In genomic region chr22:40720538-40721256, GRCh38 we compare ENCODE assay signal across 12 cellular contexts. TPM values are rescaled to one million over a fixed set of nuclear protein-coding genes. Genes with fewer than 3 reads are reported as not detected.
DNase-seq lines count a peak whose midpoint lies in the region; FAIRE-seq and TF ChIP-seq lines count a peak whose summit lies in the region.
"Had no signal": no experiment of that assay in that cellular context is flagged by ENCODE, and none has a peak within 500 bp of the region (broad histone marks: within the 10 kb centered on the region; RNA-seq: fewer than 3 reads in every experiment).

No MANE protein-coding gene starts in this region.

- no peak for TF ChIP-seq POLR2A in GM12892 (IDR thresholded peaks at IDR 0.05; ENCODE audit: low read depth, low read length)

- POLR2A ChIA-PET in activated CD4-positive, alpha-beta T cell treated with anti-CD3 and anti-CD28 coated beads, Interleukin-2, amount 10 ng/mL, durations not matched to agents 7 days and 5 days (lab: Charles Lee), result no interaction called here

- no peak overlapping the region for H3K4me3 Mint-ChIP-seq in progenitor cell of endocrine pancreas (ENCODE audit: low read depth)
- H3K4me3 Mint-ChIP-seq in activated CD4-positive, alpha-beta T cell treated with anti-CD3 and anti-CD28 coated beads, Interleukin-2, amount 10 ng/mL, durations not matched to agents 7 days and 5 days, result no peak overlapping the region
- H3K4me3 Mint-ChIP-seq: activated naive CD8-positive, alpha-beta T cell treated with anti-CD3 and anti-CD28 coated beads, Interleukin-2, amount 50 U/mL, for 24 hours had no signal

- CTCF ChIA-PET in activated CD4-positive, alpha-beta T cell treated with anti-CD3 and anti-CD28 coated beads, Interleukin-2, amount 10 ng/mL, durations not matched to agents 7 days and 5 days (lab: Charles Lee), result interaction anchor here (1.0 to 1.3 kb wide), 3 partner anchors 11 to 38 kb away, joined by 3 read pairs; no protein-coding TSS in a partner anchor

- DNase-seq in GM23248, result peak; percentile 52
- DNase-seq in MM.1S, result no peak
- peak; percentile 42 to 54 for DNase-seq in fibroblast of lung (ENCODE audit: low read depth in 2 of 2)
- DNase-seq in progenitor cell of endocrine pancreas (ENCODE audit: low spot score, unreplicated experiment), result no peak
- no peak for DNase-seq in activated CD4-positive, alpha-beta T cell treated with anti-CD3 and anti-CD28 coated beads, Interleukin-2, amount 10 ng/mL, durations not matched to agents 7 days and 5 days
- no peak for DNase-seq in cerebellar cortex (ENCODE audit: low spot score)
- DNase-seq in GM12892 (ENCODE audit: insufficient read length), result no peak
- DNase-seq: activated CD8-positive, alpha-beta memory T cell treated with anti-CD3 and anti-CD28 coated beads, Interleukin-2, amount 50 U/mL, for 4 hours; activated naive CD8-positive, alpha-beta T cell treated with anti-CD3 and anti-CD28 coated beads, Interleukin-2, amount 50 U/mL, for 24 hours; effector CD8-positive, alpha-beta T cell; stimulated activated CD4-positive, alpha-beta T cell treated with anti-CD3 and anti-CD28 coated beads, Interleukin-15, amount 100 ng/mL, for 24 hours had no signal

- in situ Hi-C loops in GM23248 (cut with MboI), result no loop called here

- H3K9ac ChIP-seq in GM23248 (no peak overlapping the region), MM.1S (ENCODE audit: low read length) (no peak overlapping the region), fibroblast of lung (ENCODE audit: insufficient read depth, low read length) (no peak overlapping the region)

- H3K4me2 ChIP-seq in GM23248 (ENCODE audit: unreplicated experiment) (peak overlapping the region; percentile 47), MM.1S (ENCODE audit: low read depth, low read length) (no peak overlapping the region), fibroblast of lung (ENCODE audit: extremely low read depth, insufficient read depth, low read length) (peak overlapping the region; percentile 41)

- H3K9me3 Mint-ChIP-seq in progenitor cell of endocrine pancreas (ENCODE audit: low read depth), result no peaks in the 10 kb centered on the region
- no peaks in the 10 kb centered on the region for H3K9me3 Mint-ChIP-seq in activated CD4-positive, alpha-beta T cell treated with anti-CD3 and anti-CD28 coated beads, Interleukin-2, amount 10 ng/mL, durations not matched to agents 7 days and 5 days
- H3K9me3 Mint-ChIP-seq: activated naive CD8-positive, alpha-beta T cell treated with anti-CD3 and anti-CD28 coated beads, Interleukin-2, amount 50 U/mL, for 24 hours had no signal

- TF ChIP-seq CTCF in MM.1S (IDR thresholded peaks at IDR 0.05; ENCODE audit: low read length) (no peak), fibroblast of lung (conservative IDR thresholded peaks at IDR 0.05 in 1 of 2, IDR thresholded peaks at IDR 0.05 in 1 of 2; ENCODE audit: low read depth in 1 of 2, low read length in 2 of 2) (no peak), progenitor cell of endocrine pancreas (IDR thresholded peaks at IDR 0.05; ENCODE audit: unreplicated experiment) (no peak)

- H3K79me2 ChIP-seq in GM23248 (ENCODE audit: insufficient read depth), result no peaks in the 10 kb centered on the region
- H3K79me2 ChIP-seq in MM.1S (ENCODE audit: low read length), result no peaks in the 10 kb centered on the region
- H3K79me2 ChIP-seq in fibroblast of lung (ENCODE audit: control insufficient read depth, insufficient read depth, low read length), result no peaks in the 10 kb centered on the region

- H3K9me3 ChIP-seq in GM23248 (ENCODE audit: low read depth) (no peaks in the 10 kb centered on the region), MM.1S (replicated peaks; ENCODE audit: insufficient read depth, low read length) (no peaks in the 10 kb centered on the region), fibroblast of lung (ENCODE audit: control insufficient read depth, insufficient read depth, low read depth, low read length) (no peaks in the 10 kb centered on the region)

- H3K36me3 ChIP-seq in GM23248 (ENCODE audit: low read depth), result no peaks in the 10 kb centered on the region
- no peaks in the 10 kb centered on the region for H3K36me3 ChIP-seq in MM.1S (replicated peaks; ENCODE audit: insufficient read depth, low read length)
- no peaks in the 10 kb centered on the region for H3K36me3 ChIP-seq in fibroblast of lung (ENCODE audit: control insufficient read depth, insufficient read depth, low read length)

- H3F3A ChIP-seq in GM23248 (ENCODE audit: insufficient read depth) (peaks cover 11% of the 10 kb centered on the region), MM.1S (ENCODE audit: insufficient read depth, low read length) (no peaks in the 10 kb centered on the region)

- peak overlapping the region; percentile 53 for H2AFZ ChIP-seq in GM23248
- 0 out of 2 replicates have a peak overlapping the region, but pooled peaks have one; percentile 2 for H2AFZ ChIP-seq in MM.1S (ENCODE audit: low read length)
- no peak overlapping the region for H2AFZ ChIP-seq in fibroblast of lung (ENCODE audit: low read length)

- peaks cover 13% of the 10 kb centered on the region for H3K4me1 Mint-ChIP-seq in progenitor cell of endocrine pancreas (ENCODE audit: low read depth)
- peaks cover 18% of the 10 kb centered on the region for H3K4me1 Mint-ChIP-seq in activated CD4-positive, alpha-beta T cell treated with anti-CD3 and anti-CD28 coated beads, Interleukin-2, amount 10 ng/mL, durations not matched to agents 7 days and 5 days

- 8 to 11% methylated on average over 11 of the region's 11 CpGs for WGBS in GM23248 (ENCODE audit: low coverage in 1 of 2, low lambda C conversion rate in 2 of 2, missing lambda C conversion rate in 2 of 2), 2 experiments

- no peaks in the 10 kb centered on the region for H3K27me3 Mint-ChIP-seq in progenitor cell of endocrine pancreas
- peaks cover 4% of the 10 kb centered on the region for H3K27me3 Mint-ChIP-seq in activated CD4-positive, alpha-beta T cell treated with anti-CD3 and anti-CD28 coated beads, Interleukin-2, amount 10 ng/mL, durations not matched to agents 7 days and 5 days
- H3K27me3 Mint-ChIP-seq: activated naive CD8-positive, alpha-beta T cell treated with anti-CD3 and anti-CD28 coated beads, Interleukin-2, amount 50 U/mL, for 24 hours had no signal

- 0 out of 2 replicates have a peak overlapping the region, but pooled peaks have one; percentile 8 for H3K27ac ChIP-seq in GM23248
- H3K27ac ChIP-seq in MM.1S (ENCODE audit: low read length), result no peak overlapping the region
- no peak overlapping the region for H3K27ac ChIP-seq in fibroblast of lung (ENCODE audit: insufficient read depth, low read length)

- H3K4me3 ChIP-seq in GM23248, result peak overlapping the region; percentile 12; the same call in 1 of the 2 replicates
- no peak overlapping the region for H3K4me3 ChIP-seq in MM.1S (ENCODE audit: low read length)
- H3K4me3 ChIP-seq in fibroblast of lung (replicated peaks in 1 of 4; ENCODE audit: control extremely low read depth in 1 of 4, insufficient read depth in 1 of 4, low read depth in 3 of 4, low read length in 4 of 4), result no peak overlapping the region

- H4K20me1 ChIP-seq in GM23248 (ENCODE audit: insufficient read depth) (no peaks in the 10 kb centered on the region), MM.1S (ENCODE audit: insufficient read depth, low read length) (no peaks in the 10 kb centered on the region), fibroblast of lung (ENCODE audit: control insufficient read depth, extremely low read depth, insufficient read depth, low read length) (no peaks in the 10 kb centered on the region)

- H3K36me3 Mint-ChIP-seq in progenitor cell of endocrine pancreas (ENCODE audit: insufficient read depth), result no peaks in the 10 kb centered on the region
- H3K36me3 Mint-ChIP-seq in activated CD4-positive, alpha-beta T cell treated with anti-CD3 and anti-CD28 coated beads, Interleukin-2, amount 10 ng/mL, durations not matched to agents 7 days and 5 days (ENCODE audit: low read depth), result peaks cover 3% of the 10 kb centered on the region

- H3K4me1 ChIP-seq in GM23248 (ENCODE audit: insufficient read depth), result peaks cover 8% of the 10 kb centered on the region
- no peaks in the 10 kb centered on the region; the same call in 1 of the 2 replicates for H3K4me1 ChIP-seq in MM.1S (ENCODE audit: low read length)
- peaks cover 5% of the 10 kb centered on the region for H3K4me1 ChIP-seq in fibroblast of lung (ENCODE audit: control insufficient read depth, extremely low read depth, insufficient read depth, low read length)

- no peak for FAIRE-seq in GM12892 (lab: Jason Lieb, UNC)
- FAIRE-seq: TTC549 had no signal

- H3K27me3 ChIP-seq in GM23248 (replicated peaks; ENCODE audit: insufficient read depth) (no peaks in the 10 kb centered on the region), MM.1S (replicated peaks; ENCODE audit: insufficient read depth, low read length) (no peaks in the 10 kb centered on the region), fibroblast of lung (ENCODE audit: control insufficient read depth, insufficient read depth, low read length) (no peaks in the 10 kb centered on the region)

- H3K27ac Mint-ChIP-seq in progenitor cell of endocrine pancreas, result peak overlapping the region; percentile 93
- no peak overlapping the region for H3K27ac Mint-ChIP-seq in activated CD4-positive, alpha-beta T cell treated with anti-CD3 and anti-CD28 coated beads, Interleukin-2, amount 10 ng/mL, durations not matched to agents 7 days and 5 days
- H3K27ac Mint-ChIP-seq: activated naive CD8-positive, alpha-beta T cell treated with anti-CD3 and anti-CD28 coated beads, Interleukin-2, amount 50 U/mL, for 24 hours had no signal

- H3K9me2 ChIP-seq in GM23248 (ENCODE audit: insufficient read depth) (no peaks in the 10 kb centered on the region), MM.1S (replicated peaks; ENCODE audit: insufficient read depth, low read length) (no peaks in the 10 kb centered on the region)

RNA-seq across cellular contexts. Expression of gene MCHR1, which starts 41.4 kb away (rescaled TPM):
- 0.65 TPM in 1 of 2 replicates, not detected in the other for total RNA-seq in GM23248 (2014; rRNA removed; shearing (Covaris generic))
- polyA plus RNA-seq in GM23248 (2016; fragmentation: Nextera tagmentation; extraction: Ambion mirVana) (0.11 and 0.32 TPM in 2 replicates), fibroblast of lung (0.20 and 0.94 TPM in 2 replicates)
- total RNA-seq in fibroblast of lung (0.51 and 0.99 TPM in 2 replicates), progenitor cell of endocrine pancreas (0.19 and 0.38 TPM in 2 replicates)
- 0.10 and 0.53 TPM in 2 replicates for polyA plus RNA-seq in fibroblast of lung (2012)
- not detected in 2 replicates for polyA minus RNA-seq in fibroblast of lung (ENCODE audit: low replicate concordance)
- not detected for total RNA-seq in activated CD4-positive, alpha-beta T cell treated with anti-CD3 and anti-CD28 coated beads, Interleukin-2, amount 10 ng/mL, durations not matched to agents 7 days and 5 days
- not detected for polyA plus RNA-seq in GM12892 (2012; ENCODE audit: missing spikeins)

Comparison
In these comparisons a context has a peak if more than half of its experiments do, and no peak if none do; other contexts are left out.
1. DNase-seq: peak in GM23248 (single experiment) and fibroblast of lung (2 of 2); none in MM.1S (single experiment), progenitor cell of endocrine pancreas (single experiment), activated CD4-positive, alpha-beta T cell treated with anti-CD3 and anti-CD28 coated beads, Interleukin-2, amount 10 ng/mL, durations not matched to agents 7 days and 5 days (single experiment), cerebellar cortex (single experiment) and GM12892 (single experiment).